ENCODE assay signal across 8 cellular contexts in genomic region chr3:32106132-32106928, GRCh38. TPM values are rescaled to one million over a fixed set of nuclear protein-coding genes. Genes with fewer than 3 reads are reported as not detected.
DNase-seq lines count a peak whose midpoint lies in the region; ATAC-seq and TF ChIP-seq lines count a peak whose summit lies in the region.

GPD1L (plus strand) TSS chr3:32106620; CDS start chr3:32106712, 92 bp downstream.

- peak within 1 kb of the TSS; percentile 87 for H3K4me2 ChIP-seq in neural cell (ENCODE audit: low read length)

- H3K9me3 ChIP-seq in HAP-1 (no peaks in the 10 kb centered on the region), MG63 (no peaks in the 10 kb centered on the region), neural cell (ENCODE audit: low read length) (no peaks in the 10 kb centered on the region)

- no peaks in the 10 kb centered on the region for H3K36me3 ChIP-seq in HAP-1 (replicated peaks)
- no peaks in the 10 kb centered on the region for H3K36me3 ChIP-seq in MG63
- H3K36me3 ChIP-seq in neural cell (ENCODE audit: insufficient read depth, low read length): no peaks in the 10 kb centered on the region

- peaks cover 8% of the 10 kb centered on the region for H3K4me1 ChIP-seq in HAP-1

- DNase-seq in ELR (ENCODE audit: low read depth): peak; percentile 90
- DNase-seq in HAP-1 (ENCODE audit: low spot score in 2 of 2): peak; percentile 93 to 95
- DNase-seq in MG63: peak; percentile 94
- peak; percentile 66 for DNase-seq in SIG-M5 (lab: John Stamatoyannopoulos, UW)
- peak; percentile 88 for DNase-seq in activated gamma-delta T cell (lab: John Stamatoyannopoulos, UW)
- peak; percentile 91 for DNase-seq in fibroblast of the conjunctiva (ENCODE audit: low read depth)
- DNase-seq in stimulated activated naive CD8-positive, alpha-beta T cell treated with anti-CD3 and anti-CD28 coated beads, Interleukin-15, amount 100 ng/mL, for 72 hours: peak; percentile 93 to 94

- peak within 1 kb of the TSS; percentile 58 for H3K9ac ChIP-seq in neural cell (ENCODE audit: low read length)

- no peaks in the 10 kb centered on the region for H3F3A ChIP-seq in neural cell (ENCODE audit: insufficient read depth, low read length, poor library complexity, severe bottlenecking)

- H3K27ac Mint-ChIP-seq in stimulated activated naive CD8-positive, alpha-beta T cell treated with anti-CD3 and anti-CD28 coated beads, Interleukin-15, amount 100 ng/mL, for 72 hours: peak within 1 kb of the TSS; percentile 93 to 98

- H3K27ac ChIP-seq in neural cell (ENCODE audit: low read length): no peak within 1 kb of the TSS

- H3K4me1 Mint-ChIP-seq in stimulated activated naive CD8-positive, alpha-beta T cell treated with anti-CD3 and anti-CD28 coated beads, Interleukin-15, amount 100 ng/mL, for 72 hours: peaks cover 56% of the 10 kb centered on the region

- in situ Hi-C loops in HAP-1 (cut with MboI; ENCODE audit: low sequenced_read_pairs): no loop called here

- H3K4me3 ChIP-seq in HAP-1: peak within 1 kb of the TSS; percentile 62
- peak within 1 kb of the TSS; percentile 61 for H3K4me3 ChIP-seq in MG63
- peak within 1 kb of the TSS; percentile 84 for H3K4me3 ChIP-seq in neural cell (ENCODE audit: low read length)

- H3K9me3 Mint-ChIP-seq in stimulated activated naive CD8-positive, alpha-beta T cell treated with anti-CD3 and anti-CD28 coated beads, Interleukin-15, amount 100 ng/mL, for 72 hours: peaks cover 12 to 14% of the 10 kb centered on the region in 2 donors

- no peaks in the 10 kb centered on the region for H3K79me2 ChIP-seq in neural cell (replicated peaks; ENCODE audit: insufficient read depth, low read length)

- H4K20me1 ChIP-seq in neural cell (ENCODE audit: insufficient read depth): no peaks in the 10 kb centered on the region

- peak; percentile 52 for TF ChIP-seq RAD21 in neural cell (conservative IDR thresholded peaks at IDR 0.05)

- H3K27me3 Mint-ChIP-seq in stimulated activated naive CD8-positive, alpha-beta T cell treated with anti-CD3 and anti-CD28 coated beads, Interleukin-15, amount 100 ng/mL, for 72 hours: no peaks in the 10 kb centered on the region

- peak within 1 kb of the TSS; percentile 51 for H2AFZ ChIP-seq in neural cell (ENCODE audit: low read depth, low read length)

- TF ChIP-seq CTCF in neural cell (IDR thresholded peaks at IDR 0.05; ENCODE audit: poor library complexity, severe bottlenecking): no peak

- H3K27me3 ChIP-seq in HAP-1 (ENCODE audit: low read depth) (no peaks in the 10 kb centered on the region), MG63 (no peaks in the 10 kb centered on the region), neural cell (ENCODE audit: insufficient read depth, low read depth, low read length) (peaks cover 8% of the 10 kb centered on the region)

- peak within 1 kb of the TSS; percentile 88 to 91 for H3K4me3 Mint-ChIP-seq in stimulated activated naive CD8-positive, alpha-beta T cell treated with anti-CD3 and anti-CD28 coated beads, Interleukin-15, amount 100 ng/mL, for 72 hours

- no peak for TF ChIP-seq EP300 in neural cell (conservative IDR thresholded peaks at IDR 0.05; ENCODE audit: poor library complexity, severe bottlenecking)

- no peaks in the 10 kb centered on the region for H3K9me2 ChIP-seq in neural cell (ENCODE audit: insufficient read depth, low read length)

- ATAC-seq in stimulated activated naive CD8-positive, alpha-beta T cell treated with anti-CD3 and anti-CD28 coated beads, Interleukin-15, amount 100 ng/mL, for 72 hours: peak; percentile 96

TF ChIP-seq in neural cell, 6 proteins besides CTCF, POLR2A, EP300 and RAD21:
- TF ChIP-seq SMC3 (conservative IDR thresholded peaks at IDR 0.05; ENCODE audit: poor library complexity): peak; percentile 38
- TF ChIP-seq TAF1 (IDR thresholded peaks at IDR 0.05; ENCODE audit: low read depth): no peak
- TF ChIP-seq MXI1 (conservative IDR thresholded peaks at IDR 0.05; ENCODE audit: poor library complexity, severe bottlenecking): peak; percentile 90

RNA-seq across cellular contexts. Expression of gene GPD1L, which starts in this region (rescaled TPM):
- total RNA-seq in MG63 (2014; rRNA removed; shearing (Covaris generic); ENCODE audit: low replicate concordance): 12.0 and 12.9 TPM in 2 replicates
- 18.2 and 18.6 TPM in 2 replicates for polyA plus RNA-seq in neural cell
- 21.7 and 24.9 TPM in 2 replicates for polyA minus RNA-seq in neural cell
